In the genomic region with DNA sequence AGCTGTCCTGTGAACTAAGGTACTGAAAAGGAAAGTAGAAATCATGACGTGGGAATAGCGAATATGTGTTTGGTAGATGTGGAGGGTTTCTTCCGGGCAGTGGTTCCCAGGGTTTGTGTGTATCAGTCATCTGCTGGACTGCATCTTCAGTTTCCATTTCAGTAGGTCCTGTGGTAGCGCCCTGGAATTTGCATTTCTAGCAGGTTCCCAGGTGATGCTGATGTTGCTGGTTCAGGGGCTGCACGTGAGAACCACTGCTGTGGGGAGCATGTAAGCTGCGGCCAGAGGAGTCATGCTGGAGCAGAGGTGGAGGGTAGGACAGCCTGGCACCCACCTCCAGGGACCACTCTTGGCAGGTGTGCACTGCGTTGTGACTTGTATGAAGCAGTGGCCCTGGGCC, we compare ENCODE assay signal across 13 cellular contexts. TPM values are rescaled to one million over a fixed set of nuclear protein-coding genes. Genes with fewer than 3 reads are reported as not detected.
A peak's percentile ranks its signal among the peaks of the same experiment; 100 is the strongest.
DNase-seq lines count a peak whose midpoint lies in the region; ATAC-seq and TF ChIP-seq lines count a peak whose summit lies in the region.
"Had no signal": no experiment of that assay in that cellular context is flagged by ENCODE, and none has a peak within 500 bp of the region (broad histone marks: within the 10 kb centered on the region; RNA-seq: fewer than 3 reads in every experiment).

No MANE protein-coding gene starts in this region.

- H3K4me1 ChIP-seq in ascending aorta: peaks cover 3 to 45% of the 10 kb centered on the region in 2 donors

- no peaks in the 10 kb centered on the region for H3K36me3 ChIP-seq in ascending aorta
- H3K36me3 ChIP-seq: thyroid gland had no signal

- CTCF ChIA-PET in GM10248 (lab: Yijun Ruan, JAX): interaction anchor here (1.2 to 3.9 kb wide), 5 partner anchors 10 to 87 kb away, joined by 3 to 21 read pairs (median 7); no protein-coding TSS in a partner anchor

- H3K4me3 ChIP-seq in ascending aorta: no peak overlapping the region
- H3K4me3 ChIP-seq: thyroid gland had no signal

- H3K27me3 ChIP-seq in ascending aorta: no peaks in the 10 kb centered on the region
- H3K27me3 ChIP-seq: thyroid gland had no signal

- TF ChIP-seq CTCF in GM10248 (IDR thresholded peaks at IDR 0.05; ENCODE audit: control extremely low read depth, extremely low read depth, low read depth, missing control alignments) (no peak), ascending aorta (IDR thresholded peaks at IDR 0.05) (no peak)

- intact Hi-C loops in ascending aorta (cut with DNase I): no loop called here

- DNase-seq in GM10248 (ENCODE audit: extremely low spot score): peak; percentile 69
- DNase-seq in NCI-H128 (lab: John Stamatoyannopoulos, UW; ENCODE audit: unreplicated experiment): no peak
- DNase-seq in inferior parietal cortex (ENCODE audit: extremely low spot score): no peak
- no peak for DNase-seq in NCI-H1417 (lab: John Stamatoyannopoulos, UW)
- DNase-seq in ascending aorta (ENCODE audit: low spot score in 2 of 2): no peak
- DNase-seq: ACHN, HFFc6, right cardiac atrium, T-helper 2 cell, thyroid gland had no signal

- POLR2A ChIA-PET in GM10248 (lab: Yijun Ruan, JAX): interaction anchor here (0.6 kb wide), 1 partner anchor 40 kb away, joined by 5 read pairs; no protein-coding TSS in a partner anchor

- no peaks in the 10 kb centered on the region for H3K9me3 ChIP-seq in ascending aorta
- H3K9me3 ChIP-seq: thyroid gland had no signal

- ATAC-seq in GM19324 (IDR thresholded peaks at IDR 0.05; ENCODE audit: low FRiP score, unreplicated experiment): peak; percentile 76
- peak; percentile 47 for ATAC-seq in HG02623 (IDR thresholded peaks at IDR 0.05; ENCODE audit: unreplicated experiment)
- ATAC-seq in HG03378 (IDR thresholded peaks at IDR 0.05; ENCODE audit: unreplicated experiment): peak; percentile 23

- H3K27ac ChIP-seq in ascending aorta: no peak overlapping the region
- H3K27ac ChIP-seq: thyroid gland had no signal

RNA-seq across cellular contexts. Expression of a gene that starts 47.1 kb away (rescaled TPM):
- total RNA-seq in ascending aorta: 77.3 TPM

Comparison
In these comparisons a context has a peak if more than half of its experiments do, and no peak if none do; other contexts are left out.
1. ATAC-seq: peak in every context shown above with its lines; median percentile 76 in GM19324; 47 in HG02623; 23 in HG03378.